8 cellular contexts compared by ENCODE assay signal in the genomic region with DNA sequence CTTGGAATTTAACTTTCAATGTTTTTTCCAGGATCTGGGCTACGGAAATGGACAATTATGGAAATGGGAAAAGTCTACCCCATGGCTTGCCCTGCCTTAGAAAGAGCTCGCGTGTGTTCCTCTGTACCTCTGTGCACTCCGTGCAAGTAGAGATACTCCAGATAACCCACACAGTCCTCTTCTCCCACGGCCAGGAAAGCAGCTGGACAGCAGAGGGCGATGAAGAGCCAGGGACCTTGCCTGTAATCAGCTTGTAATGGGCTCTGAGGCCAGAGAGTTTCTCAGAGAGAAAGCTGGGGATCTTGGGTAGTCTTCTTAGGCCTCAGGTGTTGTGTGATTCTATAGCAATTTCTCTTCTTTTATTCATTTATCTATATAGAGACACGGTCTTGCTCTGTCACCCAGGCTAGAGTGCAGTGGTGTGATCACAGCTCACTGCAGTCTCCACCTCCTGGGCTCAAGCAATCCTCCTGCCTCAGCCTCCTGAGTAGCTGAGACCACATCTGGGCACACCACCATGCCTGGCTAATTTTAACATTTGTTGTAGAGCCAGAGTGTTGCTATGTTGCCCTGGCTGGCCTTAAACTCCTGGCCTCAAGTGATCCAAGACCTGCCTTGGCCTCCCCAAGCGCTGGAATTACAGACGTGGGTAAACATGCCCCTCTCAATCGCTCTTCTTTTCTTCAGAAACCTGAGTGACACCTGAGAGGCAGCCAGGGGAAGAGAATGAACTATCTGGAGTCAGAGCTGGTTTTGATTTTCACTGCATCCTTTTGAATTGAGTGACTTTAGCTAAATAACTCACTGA. TPM values are rescaled to one million over a fixed set of nuclear protein-coding genes. Genes with fewer than 3 reads are reported as not detected.
A peak's percentile ranks its signal among the peaks of the same experiment; 100 is the strongest.
DNase-seq lines count a peak whose midpoint lies in the region; ATAC-seq and TF ChIP-seq lines count a peak whose summit lies in the region.

No MANE protein-coding gene starts in this region.

- POLR2A ChIA-PET in SK-N-SH (lab: Yijun Ruan, JAX), result interaction anchor here (1.2 to 1.9 kb wide), 4 partner anchors 21 to 67 kb away, joined by 3 to 15 read pairs (median 4); no protein-coding TSS in a partner anchor

- H3K36me3 ChIP-seq in SK-N-SH (replicated peaks in 1 of 2; ENCODE audit: control insufficient read depth in 1 of 2, insufficient read depth in 2 of 2, low read length in 1 of 2), result no peaks in the 10 kb centered on the region
- H3K36me3 ChIP-seq in upper lobe of left lung, result no peaks in the 10 kb centered on the region

- H3K36me3 Mint-ChIP-seq in activated naive CD4-positive, alpha-beta T cell treated with anti-CD3 and anti-CD28 coated beads, Interleukin-2, amount 10 ng/mL, durations not matched to agents 7 days and 5 days, result peaks cover 3% of the 10 kb centered on the region

- H3K27me3 ChIP-seq in SK-N-SH (ENCODE audit: insufficient read depth) (no peaks in the 10 kb centered on the region), upper lobe of left lung (no peaks in the 10 kb centered on the region)

- H3K27ac ChIP-seq in SK-N-SH (ENCODE audit: low read depth in 2 of 2, low read length in 1 of 2) (no peak overlapping the region), upper lobe of left lung (no peak overlapping the region)

- DNase-seq in GM03348 (ENCODE audit: low spot score), result peak; percentile 88
- DNase-seq in NCI-H128 (lab: John Stamatoyannopoulos, UW; ENCODE audit: unreplicated experiment), result peak; percentile 46
- DNase-seq in SK-N-SH, result peak; percentile 78
- peak; percentile 93 for DNase-seq in activated naive CD4-positive, alpha-beta T cell treated with anti-CD3 and anti-CD28 coated beads, Interleukin-2, amount 10 ng/mL, durations not matched to agents 7 days and 5 days
- peak; percentile 88 for DNase-seq in Right ventricle myocardium inferior (ENCODE audit: missing footprints)
- DNase-seq in posterior vena cava (ENCODE audit: low spot score), result peak; percentile 94
- DNase-seq in upper lobe of left lung, result peak in 1 of 2 donors; percentile 85

- H3K4me3 ChIP-seq in SK-N-SH (ENCODE audit: low read depth in 2 of 2, low read length in 1 of 2) (no peak overlapping the region), upper lobe of left lung (no peak overlapping the region)

- no peak overlapping the region for H2AFZ ChIP-seq in SK-N-SH (ENCODE audit: low read depth)

- TF ChIP-seq CTCF in SK-N-SH (IDR thresholded peaks at IDR 0.05), result peak; percentile 92
- peak; percentile 58 to 87 (median 82) for TF ChIP-seq CTCF in upper lobe of left lung (IDR thresholded peaks at IDR 0.05)

- H3K9me3 Mint-ChIP-seq in activated naive CD4-positive, alpha-beta T cell treated with anti-CD3 and anti-CD28 coated beads, Interleukin-2, amount 10 ng/mL, durations not matched to agents 7 days and 5 days, result no peaks in the 10 kb centered on the region

- peak; percentile 89 for TF ChIP-seq RAD21 in SK-N-SH (IDR thresholded peaks at IDR 0.05; ENCODE audit: low read length)

- H3K9ac ChIP-seq in SK-N-SH, result no peak overlapping the region

- peaks cover 14% of the 10 kb centered on the region for H3F3A ChIP-seq in SK-N-SH (replicated peaks; ENCODE audit: insufficient read depth)

- TF ChIP-seq POLR2A in upper lobe of left lung (IDR thresholded peaks at IDR 0.05), result no peak

- intact Hi-C loops in Right ventricle myocardium inferior (cut with DNase I), result loop anchor here (1.0 kb wide), 1 partner anchor 65 kb away; no protein-coding TSS in a partner anchor
- intact Hi-C loops in posterior vena cava (cut with DNase I), result no loop called here

- H3K27ac Mint-ChIP-seq in activated naive CD4-positive, alpha-beta T cell treated with anti-CD3 and anti-CD28 coated beads, Interleukin-2, amount 10 ng/mL, durations not matched to agents 7 days and 5 days, result no peak overlapping the region

- CTCF ChIA-PET in SK-N-SH (lab: Yijun Ruan, JAX), result interaction anchor here (0.6 to 24.7 kb wide), 33 partner anchors 10 to 386 kb away, joined by 3 to 423 read pairs (median 4); a partner anchor contains a TSS
- CTCF ChIA-PET in activated naive CD4-positive, alpha-beta T cell treated with anti-CD3 and anti-CD28 coated beads, Interleukin-2, amount 10 ng/mL, durations not matched to agents 7 days and 5 days (lab: Charles Lee), result interaction anchor here (0.6 to 7.0 kb wide), 25 partner anchors 9 to 317 kb away, joined by 3 to 168 read pairs (median 6); no protein-coding TSS in a partner anchor

- WGBS in SK-N-SH (ENCODE audit: low lambda C conversion rate), result 32% methylated on average over 9 of the region's 10 CpGs
- 31 to 32% methylated on average over 10 of the region's 10 CpGs for WGBS in upper lobe of left lung, 2 donors

- H3K79me2 ChIP-seq in SK-N-SH (ENCODE audit: insufficient read depth), result peaks cover 22% of the 10 kb centered on the region

- TF ChIP-seq EP300 in SK-N-SH (IDR thresholded peaks at IDR 0.05; ENCODE audit: borderline replicate concordance in 1 of 2, low read depth in 1 of 2, low read length in 1 of 2) (no peak), upper lobe of left lung (IDR thresholded peaks at IDR 0.05) (no peak)

- no peaks in the 10 kb centered on the region for H3K9me3 ChIP-seq in SK-N-SH
- H3K9me3 ChIP-seq in upper lobe of left lung, result no peaks in the 10 kb centered on the region

- H4K20me1 ChIP-seq in SK-N-SH (ENCODE audit: insufficient read depth), result peaks cover 17% of the 10 kb centered on the region

- peaks cover 3 to 6% of the 10 kb centered on the region in 2 experiments; a peak in 1 of 4 replicates for H3K4me1 ChIP-seq in SK-N-SH (ENCODE audit: control insufficient read depth in 1 of 2, insufficient read depth in 2 of 2, low read depth in 1 of 2, low read length in 1 of 2)
- H3K4me1 ChIP-seq in upper lobe of left lung, result peaks cover 13 to 24% (median 16%) of the 10 kb centered on the region in 4 donors

- ATAC-seq in Right ventricle myocardium inferior (peak; percentile 54), upper lobe of left lung (ENCODE audit: low FRiP score in 2 of 2) (peak; percentile 70 to 87), HG02870 (IDR thresholded peaks at IDR 0.05; ENCODE audit: unreplicated experiment) (no peak)

- no peak overlapping the region for H3K4me2 ChIP-seq in SK-N-SH

- peaks cover 13% of the 10 kb centered on the region for H3K27me3 Mint-ChIP-seq in activated naive CD4-positive, alpha-beta T cell treated with anti-CD3 and anti-CD28 coated beads, Interleukin-2, amount 10 ng/mL, durations not matched to agents 7 days and 5 days

- H3K9me2 ChIP-seq in SK-N-SH, result no peaks in the 10 kb centered on the region

- peaks cover 33% of the 10 kb centered on the region for H3K4me1 Mint-ChIP-seq in activated naive CD4-positive, alpha-beta T cell treated with anti-CD3 and anti-CD28 coated beads, Interleukin-2, amount 10 ng/mL, durations not matched to agents 7 days and 5 days

- H3K4me3 Mint-ChIP-seq in activated naive CD4-positive, alpha-beta T cell treated with anti-CD3 and anti-CD28 coated beads, Interleukin-2, amount 10 ng/mL, durations not matched to agents 7 days and 5 days, result no peak overlapping the region

TF ChIP-seq in SK-N-SH, 30 proteins besides CTCF, POLR2A, EP300 and RAD21 (continues in another document):
- TF ChIP-seq FOXJ3 (CRISPR knock-in tag; IDR thresholded peaks at IDR 0.05) (peak; percentile 32; the same call in 1 of the 2 replicates), SMC3 (IDR thresholded peaks at IDR 0.05; ENCODE audit: low read depth, low read length) (peak; percentile 97), CHD2 (IDR thresholded peaks at IDR 0.05; ENCODE audit: low read length, partially characterized antibody) (peak; percentile 34), RFX5 (IDR thresholded peaks at IDR 0.05; ENCODE audit: low read length) (no peak), MXI1 (IDR thresholded peaks at IDR 0.05; ENCODE audit: low read depth, low read length) (no peak), EZH2phosphoT487 (IDR thresholded peaks at IDR 0.05; ENCODE audit: borderline replicate concordance, low read depth) (no peak), RCOR1 (IDR thresholded peaks at IDR 0.05; ENCODE audit: low read length) (peak; percentile 63), YY1 (IDR thresholded peaks at IDR 0.05; ENCODE audit: low read depth) (no peak)
- TF ChIP-seq, protein P1, sequence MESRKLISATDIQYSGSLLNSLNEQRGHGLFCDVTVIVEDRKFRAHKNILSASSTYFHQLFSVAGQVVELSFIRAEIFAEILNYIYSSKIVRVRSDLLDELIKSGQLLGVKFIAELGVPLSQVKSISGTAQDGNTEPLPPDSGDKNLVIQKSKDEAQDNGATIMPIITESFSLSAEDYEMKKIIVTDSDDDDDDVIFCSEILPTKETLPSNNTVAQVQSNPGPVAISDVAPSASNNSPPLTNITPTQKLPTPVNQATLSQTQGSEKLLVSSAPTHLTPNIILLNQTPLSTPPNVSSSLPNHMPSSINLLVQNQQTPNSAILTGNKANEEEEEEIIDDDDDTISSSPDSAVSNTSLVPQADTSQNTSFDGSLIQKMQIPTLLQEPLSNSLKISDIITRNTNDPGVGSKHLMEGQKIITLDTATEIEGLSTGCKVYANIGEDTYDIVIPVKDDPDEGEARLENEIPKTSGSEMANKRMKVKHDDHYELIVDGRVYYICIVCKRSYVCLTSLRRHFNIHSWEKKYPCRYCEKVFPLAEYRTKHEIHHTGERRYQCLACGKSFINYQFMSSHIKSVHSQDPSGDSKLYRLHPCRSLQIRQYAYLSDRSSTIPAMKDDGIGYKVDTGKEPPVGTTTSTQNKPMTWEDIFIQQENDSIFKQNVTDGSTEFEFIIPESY (IDR thresholded peaks at IDR 0.05; ENCODE audit: borderline replicate concordance, low read depth), result no peak
- TF ChIP-seq, protein P2, sequence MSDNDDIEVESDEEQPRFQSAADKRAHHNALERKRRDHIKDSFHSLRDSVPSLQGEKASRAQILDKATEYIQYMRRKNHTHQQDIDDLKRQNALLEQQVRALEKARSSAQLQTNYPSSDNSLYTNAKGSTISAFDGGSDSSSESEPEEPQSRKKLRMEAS (IDR thresholded peaks at IDR 0.05; ENCODE audit: low read depth), result no peak

RNA-seq across cellular contexts. Expression of a gene that starts 2.3 kb away (rescaled TPM):
- polyA plus RNA-seq in SK-N-SH (2012; rRNA removed), result 7.4 and 10.0 TPM in 2 replicates
- polyA plus RNA-seq in SK-N-SH (2012; cell fraction: cytosol; rRNA removed), result 5.2 and 7.2 TPM in 2 replicates
- polyA plus RNA-seq in SK-N-SH (2012; cell fraction: nucleus; rRNA removed), result 13.0 and 14.1 TPM in 2 replicates
- 12.0 TPM for total RNA-seq in Right ventricle myocardium inferior
- total RNA-seq in posterior vena cava, result 10 to 100 TPM; 12.2 to 15.3 TPM
- total RNA-seq in upper lobe of left lung, result 10 to 100 TPM; 17.5 to 40.4 (median 23.3) TPM

RNA-seq across cellular contexts. Expression of a gene that starts 5.5 kb away (rescaled TPM):
- polyA plus RNA-seq in SK-N-SH (2012; rRNA removed), result 0.02 TPM in 2 replicates
- polyA plus RNA-seq in SK-N-SH (2012; cell fraction: cytosol; rRNA removed), result under 0.01 and 0.01 TPM in 2 replicates
- 0.05 and 0.06 TPM in 2 replicates for polyA plus RNA-seq in SK-N-SH (2012; cell fraction: nucleus; rRNA removed)
- not detected for total RNA-seq in Right ventricle myocardium inferior
- under 1 TPM in 1 of 2 donors, not detected in 1; 0.05 TPM for total RNA-seq in posterior vena cava
- under 1 TPM in 5 of 6 donors, not detected in 1; under 0.01 to 0.30 (median 0.09) TPM for total RNA-seq in upper lobe of left lung

RNA-seq across cellular contexts. Expression of a gene that starts 52.3 kb away (rescaled TPM):
- polyA plus RNA-seq in SK-N-SH (2012; rRNA removed), result 35.5 and 42.8 TPM in 2 replicates
- polyA plus RNA-seq in SK-N-SH (2012; cell fraction: cytosol; rRNA removed), result 45.2 and 48.4 TPM in 2 replicates
- 19.9 and 25.2 TPM in 2 replicates for polyA plus RNA-seq in SK-N-SH (2012; cell fraction: nucleus; rRNA removed)
- total RNA-seq in Right ventricle myocardium inferior (36.9 TPM), posterior vena cava (10 to 100 TPM; 14.9 to 18.0 TPM), upper lobe of left lung (10 to 100 TPM in 5 of 6 donors, 1 to 10 TPM in 1; 5.7 to 28.9 (median 25.2) TPM)
